Comparison of ENCODE assay signal across 7 cellular contexts in genomic region chr3:56707371-56707770, GRCh38. TPM values are rescaled to one million over a fixed set of nuclear protein-coding genes. Genes with fewer than 3 reads are reported as not detected.
DNase-seq lines count a peak whose midpoint lies in the region; TF ChIP-seq lines count a peak whose summit lies in the region.
"Not testable (repeated sequence)": the region's sequence is repeated elsewhere in the genome, so short reads cannot be mapped to it uniquely, and the experiment has no call there.

No MANE protein-coding gene starts in this region.

- intact Hi-C loops in OCI-LY7 (cut with micrococcal nuclease; ENCODE audit: unreplicated experiment): not testable (repeated sequence)

- not testable (repeated sequence) for H4K20me1 ChIP-seq in OCI-LY7 (ENCODE audit: insufficient read depth, low read length)

- H3K9me2 ChIP-seq in OCI-LY7 (ENCODE audit: insufficient read depth, low read length): not testable (repeated sequence)

- H3K9me3 ChIP-seq in OCI-LY7 (ENCODE audit: low read length): not testable (repeated sequence)

- CTCF ChIA-PET in OCI-LY7 (lab: Charles Lee; ENCODE audit: unreplicated experiment): not testable (repeated sequence)
- CTCF ChIA-PET in activated naive CD4-positive, alpha-beta T cell treated with anti-CD3 and anti-CD28 coated beads, Interleukin-2, amount 10 ng/mL, durations not matched to agents 7 days and 5 days (lab: Charles Lee): interaction anchor here (0.7 to 10.5 kb wide), 5 partner anchors 14 to 765 kb away, joined by 3 to 232 read pairs (median 7); partner anchors contain the start of gene ARHGEF3

- H3K27me3 ChIP-seq in GM06990 (replicated peaks; ENCODE audit: control insufficient read depth, insufficient read depth, low read length): not testable (repeated sequence)

- not testable (repeated sequence) for DNase-seq in GM06990 (ENCODE audit: extremely low read depth, insufficient read length); HFF-Myc (ENCODE audit: extremely low read depth, low read depth); OCI-LY7 (ENCODE audit: low spot score)
- DNase-seq in activated CD4-positive, alpha-beta T cell treated with anti-CD3 and anti-CD28 coated beads, Interleukin-2, amount 50 U/mL, for 48 hours: peak; percentile 29 to 41
- peak; percentile 44 for DNase-seq in activated naive CD4-positive, alpha-beta T cell treated with anti-CD3 and anti-CD28 coated beads, Interleukin-2, amount 10 ng/mL, durations not matched to agents 7 days and 5 days
- peak; percentile 6 for DNase-seq in fibroblast of pulmonary artery (ENCODE audit: low read depth)
- peak; percentile 38 for DNase-seq in stimulated activated CD4-positive, alpha-beta T cell treated with anti-CD3 and anti-CD28 coated beads, Interleukin-4, amount 100 ng/mL, for 1 hour

- H3K36me3 ChIP-seq in GM06990 (ENCODE audit: control insufficient read depth, insufficient read depth, low read length); OCI-LY7 (ENCODE audit: insufficient read depth, low read length): not testable (repeated sequence)

- not testable (repeated sequence) for H3K79me2 ChIP-seq in OCI-LY7 (ENCODE audit: insufficient read depth, low read depth, low read length)

- H3K4me1 Mint-ChIP-seq in activated naive CD4-positive, alpha-beta T cell treated with anti-CD3 and anti-CD28 coated beads, Interleukin-2, amount 10 ng/mL, durations not matched to agents 7 days and 5 days: peaks cover 34% of the 10 kb centered on the region

- not testable (repeated sequence) for H3K27me3 Mint-ChIP-seq in activated naive CD4-positive, alpha-beta T cell treated with anti-CD3 and anti-CD28 coated beads, Interleukin-2, amount 10 ng/mL, durations not matched to agents 7 days and 5 days

- not testable (repeated sequence) for H3K27ac Mint-ChIP-seq in activated naive CD4-positive, alpha-beta T cell treated with anti-CD3 and anti-CD28 coated beads, Interleukin-2, amount 10 ng/mL, durations not matched to agents 7 days and 5 days

- POLR2A ChIA-PET in OCI-LY7 (lab: Charles Lee): interaction anchor here (0.6 to 0.8 kb wide), 5 partner anchors 24 to 467 kb away, joined by 3 to 8 read pairs (median 4); no protein-coding TSS in a partner anchor

- H3K4me3 ChIP-seq in GM06990 (replicated peaks; ENCODE audit: low read depth, low read length); HFF-Myc (replicated peaks; ENCODE audit: low read depth, low read length); OCI-LY7 (ENCODE audit: low read depth, low read length, poor library complexity, severe bottlenecking); fibroblast of pulmonary artery (replicated peaks; ENCODE audit: low read depth, low read length): not testable (repeated sequence)

- not testable (repeated sequence) for H2AFZ ChIP-seq in OCI-LY7 (ENCODE audit: low read length)

- not testable (repeated sequence) for H3K4me3 Mint-ChIP-seq in activated naive CD4-positive, alpha-beta T cell treated with anti-CD3 and anti-CD28 coated beads, Interleukin-2, amount 10 ng/mL, durations not matched to agents 7 days and 5 days

- not testable (repeated sequence) for H3K27ac ChIP-seq in OCI-LY7 (ENCODE audit: low read depth, low read length, poor library complexity, severe bottlenecking)

- not testable (repeated sequence) for BruUV-seq in OCI-LY7 (replicated peaks; lab: Mats Ljungman, UMichigan)

- H3K4me1 ChIP-seq in OCI-LY7 (ENCODE audit: insufficient read depth, low read length, poor library complexity, severe bottlenecking): peaks cover 11% of the 10 kb centered on the region

- TF ChIP-seq CTCF in GM06990 (IDR thresholded peaks at IDR 0.05; ENCODE audit: insufficient read depth, low read length, poor library complexity, severe bottlenecking) (peak; percentile 19), HFF-Myc (IDR thresholded peaks at IDR 0.05; ENCODE audit: low read depth, low read length, missing control alignments) (peak; percentile 3), OCI-LY7 (conservative IDR thresholded peaks at IDR 0.05; ENCODE audit: low read length) (peak; percentile 51; the same call in 1 of the 2 replicates)
- not testable (repeated sequence) for TF ChIP-seq CTCF in fibroblast of pulmonary artery (IDR thresholded peaks at IDR 0.05; ENCODE audit: low read length, missing control alignments)

- H3K9me3 Mint-ChIP-seq in activated naive CD4-positive, alpha-beta T cell treated with anti-CD3 and anti-CD28 coated beads, Interleukin-2, amount 10 ng/mL, durations not matched to agents 7 days and 5 days: not testable (repeated sequence)

- H3K4me2 ChIP-seq in OCI-LY7 (ENCODE audit: low read length): not testable (repeated sequence)

- not testable (repeated sequence) for H3K36me3 Mint-ChIP-seq in activated naive CD4-positive, alpha-beta T cell treated with anti-CD3 and anti-CD28 coated beads, Interleukin-2, amount 10 ng/mL, durations not matched to agents 7 days and 5 days

RNA-seq across cellular contexts. Expression of gene TASOR, which starts 24.3 kb away (rescaled TPM):
- total RNA-seq in OCI-LY7 (2014; rRNA removed; shearing (Covaris generic)): 94.7 and 96.5 TPM in 2 replicates
- total RNA-seq in OCI-LY7 (2022): 121 and 144 TPM in 2 replicates
